1 cellular context compared by ENCODE assay signal in the genomic region with DNA sequence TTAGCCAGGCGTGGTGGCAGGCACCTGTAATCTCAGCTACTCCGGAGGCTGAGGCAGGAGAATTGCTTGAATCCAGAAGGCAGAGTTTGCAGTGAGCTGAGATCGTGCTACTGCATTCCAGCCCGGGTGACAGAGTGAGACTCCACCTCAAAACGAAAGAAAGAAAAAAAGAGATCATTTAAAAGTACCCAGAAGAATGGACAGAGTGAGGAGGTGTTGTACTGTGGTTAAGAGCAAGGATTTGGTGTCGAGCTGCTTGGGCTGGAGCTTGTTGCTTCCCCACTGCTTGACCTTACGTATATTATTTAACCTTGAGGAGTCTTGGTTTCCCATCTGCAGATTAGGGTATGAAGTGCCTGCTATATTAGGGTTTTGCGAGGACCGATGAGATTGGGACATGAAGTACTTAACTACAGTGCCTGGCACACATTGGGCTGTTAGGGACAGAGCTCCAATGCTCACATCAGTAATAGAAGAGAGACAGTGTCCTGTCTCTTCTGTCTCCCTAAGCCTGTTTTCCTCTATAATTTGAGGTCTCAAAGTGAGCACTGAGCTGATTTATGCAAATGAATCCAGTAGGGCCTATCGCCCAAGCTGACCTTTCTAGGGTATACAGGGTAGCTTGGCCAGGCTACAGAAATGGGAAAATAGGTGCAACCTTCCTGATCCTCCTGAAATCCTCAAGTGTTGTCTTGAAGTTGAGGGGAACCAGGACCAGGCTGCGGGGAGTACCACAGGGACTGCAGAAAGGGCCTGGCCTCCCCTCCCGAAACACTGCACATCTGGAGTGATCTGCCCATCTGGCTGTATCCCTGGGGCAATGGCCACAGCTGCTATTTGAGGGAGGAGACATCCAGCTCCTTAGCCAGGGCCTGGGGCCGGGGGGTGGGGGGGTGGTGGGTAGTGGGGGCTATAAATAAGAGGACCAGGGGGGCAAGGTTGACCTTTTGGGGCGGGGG.
TF ChIP-seq lines count a peak whose summit lies in the region.

No MANE protein-coding gene starts in this region.

TF ChIP-seq in WTC11, 78 proteins besides CTCF, POLR2A, EP300 and RAD21 (continued from another document):
- TF ChIP-seq, protein P1, sequence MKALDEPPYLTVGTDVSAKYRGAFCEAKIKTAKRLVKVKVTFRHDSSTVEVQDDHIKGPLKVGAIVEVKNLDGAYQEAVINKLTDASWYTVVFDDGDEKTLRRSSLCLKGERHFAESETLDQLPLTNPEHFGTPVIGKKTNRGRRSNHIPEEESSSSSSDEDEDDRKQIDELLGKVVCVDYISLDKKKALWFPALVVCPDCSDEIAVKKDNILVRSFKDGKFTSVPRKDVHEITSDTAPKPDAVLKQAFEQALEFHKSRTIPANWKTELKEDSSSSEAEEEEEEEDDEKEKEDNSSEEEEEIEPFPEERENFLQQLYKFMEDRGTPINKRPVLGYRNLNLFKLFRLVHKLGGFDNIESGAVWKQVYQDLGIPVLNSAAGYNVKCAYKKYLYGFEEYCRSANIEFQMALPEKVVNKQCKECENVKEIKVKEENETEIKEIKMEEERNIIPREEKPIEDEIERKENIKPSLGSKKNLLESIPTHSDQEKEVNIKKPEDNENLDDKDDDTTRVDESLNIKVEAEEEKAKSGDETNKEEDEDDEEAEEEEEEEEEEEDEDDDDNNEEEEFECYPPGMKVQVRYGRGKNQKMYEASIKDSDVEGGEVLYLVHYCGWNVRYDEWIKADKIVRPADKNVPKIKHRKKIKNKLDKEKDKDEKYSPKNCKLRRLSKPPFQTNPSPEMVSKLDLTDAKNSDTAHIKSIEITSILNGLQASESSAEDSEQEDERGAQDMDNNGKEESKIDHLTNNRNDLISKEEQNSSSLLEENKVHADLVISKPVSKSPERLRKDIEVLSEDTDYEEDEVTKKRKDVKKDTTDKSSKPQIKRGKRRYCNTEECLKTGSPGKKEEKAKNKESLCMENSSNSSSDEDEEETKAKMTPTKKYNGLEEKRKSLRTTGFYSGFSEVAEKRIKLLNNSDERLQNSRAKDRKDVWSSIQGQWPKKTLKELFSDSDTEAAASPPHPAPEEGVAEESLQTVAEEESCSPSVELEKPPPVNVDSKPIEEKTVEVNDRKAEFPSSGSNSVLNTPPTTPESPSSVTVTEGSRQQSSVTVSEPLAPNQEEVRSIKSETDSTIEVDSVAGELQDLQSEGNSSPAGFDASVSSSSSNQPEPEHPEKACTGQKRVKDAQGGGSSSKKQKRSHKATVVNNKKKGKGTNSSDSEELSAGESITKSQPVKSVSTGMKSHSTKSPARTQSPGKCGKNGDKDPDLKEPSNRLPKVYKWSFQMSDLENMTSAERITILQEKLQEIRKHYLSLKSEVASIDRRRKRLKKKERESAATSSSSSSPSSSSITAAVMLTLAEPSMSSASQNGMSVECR (CRISPR knock-in tag; IDR thresholded peaks at IDR 0.05; ENCODE audit: borderline replicate concordance): no peak
- TF ChIP-seq SMAD4 (CRISPR knock-in tag; IDR thresholded peaks at IDR 0.05) (no peak), NFATC4 (CRISPR knock-in tag; IDR thresholded peaks at IDR 0.05) (no peak), ZNF263 (CRISPR knock-in tag; IDR thresholded peaks at IDR 0.05; ENCODE audit: low read depth) (no peak), JAZF1 (CRISPR knock-in tag; IDR thresholded peaks at IDR 0.05) (no peak)
- TF ChIP-seq, protein P2, sequence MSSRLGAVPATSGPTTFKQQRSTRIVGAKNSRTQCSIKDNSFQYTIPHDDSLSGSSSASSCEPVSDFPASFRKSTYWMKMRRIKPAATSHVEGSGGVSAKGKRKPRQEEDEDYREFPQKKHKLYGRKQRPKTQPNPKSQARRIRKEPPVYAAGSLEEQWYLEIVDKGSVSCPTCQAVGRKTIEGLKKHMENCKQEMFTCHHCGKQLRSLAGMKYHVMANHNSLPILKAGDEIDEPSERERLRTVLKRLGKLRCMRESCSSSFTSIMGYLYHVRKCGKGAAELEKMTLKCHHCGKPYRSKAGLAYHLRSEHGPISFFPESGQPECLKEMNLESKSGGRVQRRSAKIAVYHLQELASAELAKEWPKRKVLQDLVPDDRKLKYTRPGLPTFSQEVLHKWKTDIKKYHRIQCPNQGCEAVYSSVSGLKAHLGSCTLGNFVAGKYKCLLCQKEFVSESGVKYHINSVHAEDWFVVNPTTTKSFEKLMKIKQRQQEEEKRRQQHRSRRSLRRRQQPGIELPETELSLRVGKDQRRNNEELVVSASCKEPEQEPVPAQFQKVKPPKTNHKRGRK (CRISPR knock-in tag; IDR thresholded peaks at IDR 0.05; ENCODE audit: borderline replicate concordance): no peak
- TF ChIP-seq, protein P3, sequence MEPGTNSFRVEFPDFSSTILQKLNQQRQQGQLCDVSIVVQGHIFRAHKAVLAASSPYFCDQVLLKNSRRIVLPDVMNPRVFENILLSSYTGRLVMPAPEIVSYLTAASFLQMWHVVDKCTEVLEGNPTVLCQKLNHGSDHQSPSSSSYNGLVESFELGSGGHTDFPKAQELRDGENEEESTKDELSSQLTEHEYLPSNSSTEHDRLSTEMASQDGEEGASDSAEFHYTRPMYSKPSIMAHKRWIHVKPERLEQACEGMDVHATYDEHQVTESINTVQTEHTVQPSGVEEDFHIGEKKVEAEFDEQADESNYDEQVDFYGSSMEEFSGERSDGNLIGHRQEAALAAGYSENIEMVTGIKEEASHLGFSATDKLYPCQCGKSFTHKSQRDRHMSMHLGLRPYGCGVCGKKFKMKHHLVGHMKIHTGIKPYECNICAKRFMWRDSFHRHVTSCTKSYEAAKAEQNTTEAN (CRISPR knock-in tag; IDR thresholded peaks at IDR 0.05): no peak
